Comparison of ENCODE assay signal across 14 cellular contexts in genomic region chr6:25414755-25415154, GRCh38.
"Had no signal": no experiment of that assay in that cellular context is flagged by ENCODE, and none has a peak within 500 bp of the region (broad histone marks: within the 10 kb centered on the region; RNA-seq: fewer than 3 reads in every experiment).

No MANE protein-coding gene starts in this region.

- H3K27me3 ChIP-seq: foreskin keratinocyte had no signal

- H3K27ac ChIP-seq: foreskin keratinocyte had no signal

- ATAC-seq: foreskin keratinocyte had no signal

- DNase-seq: activated CD4-positive, alpha-beta T cell treated with anti-CD3 and anti-CD28 coated beads, Interleukin-2, amount 10 ng/mL, durations not matched to agents 7 days and 5 days; activated CD8-positive, alpha-beta memory T cell treated with anti-CD3 and anti-CD28 coated beads for 24 hours; activated naive CD4-positive, alpha-beta T cell; activated naive CD8-positive, alpha-beta T cell treated with anti-CD3 and anti-CD28 coated beads, Interleukin-2, amount 10 ng/mL, durations not matched to agents 7 days and 5 days; aorta; cerebellar nuclear complex; effector memory CD4-positive, alpha-beta T cell; foreskin keratinocyte; glutamatergic neuron; hypothalamus; stimulated activated CD4-positive, alpha-beta T cell treated with anti-CD3 and anti-CD28 coated beads, Interleukin-4, amount 100 ng/mL, for 1 hour; stimulated activated naive CD4-positive, alpha-beta T cell treated with Interleukin-2 at 50 U/mL for 16 hours; substantia nigra; SW 1271 had no signal

- H3K4me1 ChIP-seq: foreskin keratinocyte had no signal
